ENCODE assay signal across 3 cellular contexts in genomic region chr17:19474405-19474804, GRCh38. TPM values are rescaled to one million over a fixed set of nuclear protein-coding genes. Genes with fewer than 3 reads are reported as not detected.
"Had no signal": no experiment of that assay in that cellular context is flagged by ENCODE, and none has a peak within 500 bp of the region (broad histone marks: within the 10 kb centered on the region; RNA-seq: fewer than 3 reads in every experiment).

No MANE protein-coding gene starts in this region.

RNA-seq across cellular contexts. Expression of gene SLC47A1, which starts 59.2 kb away (rescaled TPM):
- total RNA-seq: OCI-LY7, SJCRH30, SJSA1 had no signal
